ENCODE assay signal across 2 cellular contexts in the genomic region with DNA sequence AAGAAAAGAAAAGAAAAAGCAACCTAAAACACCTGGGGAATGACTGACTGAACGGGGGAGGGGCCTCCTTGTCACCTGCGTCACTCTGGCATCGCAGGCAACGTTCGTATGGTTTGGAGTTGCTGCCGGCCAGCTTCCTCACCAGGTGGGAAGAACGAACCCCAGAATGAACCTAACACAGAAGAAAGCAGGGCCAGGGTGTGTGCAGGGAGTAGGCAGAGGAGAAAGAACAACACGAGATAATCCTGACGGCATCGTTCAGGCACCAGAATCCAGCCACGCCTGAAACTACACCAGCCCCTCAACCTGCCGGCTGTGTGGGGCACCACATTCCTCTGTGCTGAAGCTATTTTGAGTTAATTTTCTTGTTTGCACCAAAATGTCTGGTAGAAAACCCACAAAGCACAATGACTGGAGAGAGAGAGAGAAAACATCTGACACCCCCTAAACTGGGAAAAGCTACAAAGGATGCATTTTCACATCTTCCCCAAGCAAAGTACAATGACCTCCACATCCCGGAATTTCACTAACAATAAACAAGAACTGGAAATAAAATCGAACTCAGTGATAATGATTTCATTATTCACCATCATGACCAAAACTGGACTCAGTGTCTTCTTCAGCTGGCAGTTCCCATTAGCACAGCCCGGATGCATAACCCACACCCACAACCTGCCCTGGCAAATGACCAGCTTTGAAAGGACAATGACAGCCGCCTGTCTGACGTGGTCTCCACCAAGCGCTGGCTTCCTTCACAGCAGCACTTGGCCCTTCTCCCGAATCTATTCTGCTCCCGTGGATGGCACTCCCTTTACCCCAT.
TF ChIP-seq lines count a peak whose summit lies in the region.

No MANE protein-coding gene starts in this region.

TF ChIP-seq in liver, 16 proteins besides CTCF, POLR2A, EP300 and RAD21:
- TF ChIP-seq, protein P1, sequence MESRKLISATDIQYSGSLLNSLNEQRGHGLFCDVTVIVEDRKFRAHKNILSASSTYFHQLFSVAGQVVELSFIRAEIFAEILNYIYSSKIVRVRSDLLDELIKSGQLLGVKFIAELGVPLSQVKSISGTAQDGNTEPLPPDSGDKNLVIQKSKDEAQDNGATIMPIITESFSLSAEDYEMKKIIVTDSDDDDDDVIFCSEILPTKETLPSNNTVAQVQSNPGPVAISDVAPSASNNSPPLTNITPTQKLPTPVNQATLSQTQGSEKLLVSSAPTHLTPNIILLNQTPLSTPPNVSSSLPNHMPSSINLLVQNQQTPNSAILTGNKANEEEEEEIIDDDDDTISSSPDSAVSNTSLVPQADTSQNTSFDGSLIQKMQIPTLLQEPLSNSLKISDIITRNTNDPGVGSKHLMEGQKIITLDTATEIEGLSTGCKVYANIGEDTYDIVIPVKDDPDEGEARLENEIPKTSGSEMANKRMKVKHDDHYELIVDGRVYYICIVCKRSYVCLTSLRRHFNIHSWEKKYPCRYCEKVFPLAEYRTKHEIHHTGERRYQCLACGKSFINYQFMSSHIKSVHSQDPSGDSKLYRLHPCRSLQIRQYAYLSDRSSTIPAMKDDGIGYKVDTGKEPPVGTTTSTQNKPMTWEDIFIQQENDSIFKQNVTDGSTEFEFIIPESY (IDR thresholded peaks at IDR 0.05) = no peak
- TF ChIP-seq HNF4A (conservative IDR thresholded peaks at IDR 0.05) (peak; percentile 34 to 41), HNF4G (IDR thresholded peaks at IDR 0.05) (no peak), EGR1 (IDR thresholded peaks at IDR 0.05; ENCODE audit: low read depth in 2 of 2) (no peak), YY1 (IDR thresholded peaks at IDR 0.05) (peak; percentile 31), RXRA (IDR thresholded peaks at IDR 0.05) (peak; percentile 66 to 85), GABPA (IDR thresholded peaks at IDR 0.05 in 1 of 2, conservative IDR thresholded peaks at IDR 0.05 in 1 of 2) (no peak), JUND (IDR thresholded peaks at IDR 0.05) (no peak), NR2F2 (IDR thresholded peaks at IDR 0.05) (no peak), SP1 (IDR thresholded peaks at IDR 0.05) (peak; percentile 34), FOXA2 (IDR thresholded peaks at IDR 0.05) (no peak), FOXA1 (IDR thresholded peaks at IDR 0.05) (no peak), TAF1 (conservative IDR thresholded peaks at IDR 0.05) (no peak)
- TF ChIP-seq, protein P2, sequence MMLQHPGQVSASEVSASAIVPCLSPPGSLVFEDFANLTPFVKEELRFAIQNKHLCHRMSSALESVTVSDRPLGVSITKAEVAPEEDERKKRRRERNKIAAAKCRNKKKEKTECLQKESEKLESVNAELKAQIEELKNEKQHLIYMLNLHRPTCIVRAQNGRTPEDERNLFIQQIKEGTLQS (IDR thresholded peaks at IDR 0.05) = no peak
- TF ChIP-seq, protein P3, sequence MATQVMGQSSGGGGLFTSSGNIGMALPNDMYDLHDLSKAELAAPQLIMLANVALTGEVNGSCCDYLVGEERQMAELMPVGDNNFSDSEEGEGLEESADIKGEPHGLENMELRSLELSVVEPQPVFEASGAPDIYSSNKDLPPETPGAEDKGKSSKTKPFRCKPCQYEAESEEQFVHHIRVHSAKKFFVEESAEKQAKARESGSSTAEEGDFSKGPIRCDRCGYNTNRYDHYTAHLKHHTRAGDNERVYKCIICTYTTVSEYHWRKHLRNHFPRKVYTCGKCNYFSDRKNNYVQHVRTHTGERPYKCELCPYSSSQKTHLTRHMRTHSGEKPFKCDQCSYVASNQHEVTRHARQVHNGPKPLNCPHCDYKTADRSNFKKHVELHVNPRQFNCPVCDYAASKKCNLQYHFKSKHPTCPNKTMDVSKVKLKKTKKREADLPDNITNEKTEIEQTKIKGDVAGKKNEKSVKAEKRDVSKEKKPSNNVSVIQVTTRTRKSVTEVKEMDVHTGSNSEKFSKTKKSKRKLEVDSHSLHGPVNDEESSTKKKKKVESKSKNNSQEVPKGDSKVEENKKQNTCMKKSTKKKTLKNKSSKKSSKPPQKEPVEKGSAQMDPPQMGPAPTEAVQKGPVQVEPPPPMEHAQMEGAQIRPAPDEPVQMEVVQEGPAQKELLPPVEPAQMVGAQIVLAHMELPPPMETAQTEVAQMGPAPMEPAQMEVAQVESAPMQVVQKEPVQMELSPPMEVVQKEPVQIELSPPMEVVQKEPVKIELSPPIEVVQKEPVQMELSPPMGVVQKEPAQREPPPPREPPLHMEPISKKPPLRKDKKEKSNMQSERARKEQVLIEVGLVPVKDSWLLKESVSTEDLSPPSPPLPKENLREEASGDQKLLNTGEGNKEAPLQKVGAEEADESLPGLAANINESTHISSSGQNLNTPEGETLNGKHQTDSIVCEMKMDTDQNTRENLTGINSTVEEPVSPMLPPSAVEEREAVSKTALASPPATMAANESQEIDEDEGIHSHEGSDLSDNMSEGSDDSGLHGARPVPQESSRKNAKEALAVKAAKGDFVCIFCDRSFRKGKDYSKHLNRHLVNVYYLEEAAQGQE (IDR thresholded peaks at IDR 0.05) = no peak
- TF ChIP-seq, protein P4, sequence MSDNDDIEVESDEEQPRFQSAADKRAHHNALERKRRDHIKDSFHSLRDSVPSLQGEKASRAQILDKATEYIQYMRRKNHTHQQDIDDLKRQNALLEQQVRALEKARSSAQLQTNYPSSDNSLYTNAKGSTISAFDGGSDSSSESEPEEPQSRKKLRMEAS (IDR thresholded peaks at IDR 0.05) = no peak

TF ChIP-seq in HepG2, 621 proteins besides CTCF, POLR2A, EP300 and RAD21:
- TF ChIP-seq SAFB2 (CRISPR knock-in tag; IDR thresholded peaks at IDR 0.05; ENCODE audit: borderline replicate concordance, low read depth) = no peak
- no peak for TF ChIP-seq SRF (IDR thresholded peaks at IDR 0.05; ENCODE audit: low read depth, low read length)
- TF ChIP-seq, protein P5, sequence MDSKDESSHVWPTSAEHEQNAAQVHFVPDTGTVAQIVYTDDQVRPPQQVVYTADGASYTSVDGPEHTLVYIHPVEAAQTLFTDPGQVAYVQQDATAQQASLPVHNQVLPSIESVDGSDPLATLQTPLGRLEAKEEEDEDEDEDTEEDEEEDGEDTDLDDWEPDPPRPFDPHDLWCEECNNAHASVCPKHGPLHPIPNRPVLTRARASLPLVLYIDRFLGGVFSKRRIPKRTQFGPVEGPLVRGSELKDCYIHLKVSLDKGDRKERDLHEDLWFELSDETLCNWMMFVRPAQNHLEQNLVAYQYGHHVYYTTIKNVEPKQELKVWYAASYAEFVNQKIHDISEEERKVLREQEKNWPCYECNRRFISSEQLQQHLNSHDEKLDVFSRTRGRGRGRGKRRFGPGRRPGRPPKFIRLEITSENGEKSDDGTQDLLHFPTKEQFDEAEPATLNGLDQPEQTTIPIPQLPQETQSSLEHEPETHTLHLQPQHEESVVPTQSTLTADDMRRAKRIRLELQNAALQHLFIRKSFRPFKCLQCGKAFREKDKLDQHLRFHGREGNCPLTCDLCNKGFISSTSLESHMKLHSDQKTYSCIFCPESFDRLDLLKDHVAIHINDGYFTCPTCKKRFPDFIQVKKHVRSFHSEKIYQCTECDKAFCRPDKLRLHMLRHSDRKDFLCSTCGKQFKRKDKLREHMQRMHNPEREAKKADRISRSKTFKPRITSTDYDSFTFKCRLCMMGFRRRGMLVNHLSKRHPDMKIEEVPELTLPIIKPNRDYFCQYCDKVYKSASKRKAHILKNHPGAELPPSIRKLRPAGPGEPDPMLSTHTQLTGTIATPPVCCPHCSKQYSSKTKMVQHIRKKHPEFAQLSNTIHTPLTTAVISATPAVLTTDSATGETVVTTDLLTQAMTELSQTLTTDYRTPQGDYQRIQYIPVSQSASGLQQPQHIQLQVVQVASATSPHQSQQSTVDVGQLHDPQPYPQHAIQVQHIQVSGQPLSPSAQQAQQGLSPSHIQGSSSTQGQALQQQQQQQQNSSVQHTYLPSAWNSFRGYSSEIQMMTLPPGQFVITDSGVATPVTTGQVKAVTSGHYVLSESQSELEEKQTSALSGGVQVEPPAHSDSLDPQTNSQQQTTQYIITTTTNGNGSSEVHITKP (CRISPR knock-in tag; IDR thresholded peaks at IDR 0.05; ENCODE audit: low read depth) = no peak
- TF ChIP-seq ZKSCAN8 (CRISPR knock-in tag; IDR thresholded peaks at IDR 0.05; ENCODE audit: borderline replicate concordance) = no peak
- TF ChIP-seq KDM1A (CRISPR knock-in tag; IDR thresholded peaks at IDR 0.05) = no peak
- TF ChIP-seq, protein P6, sequence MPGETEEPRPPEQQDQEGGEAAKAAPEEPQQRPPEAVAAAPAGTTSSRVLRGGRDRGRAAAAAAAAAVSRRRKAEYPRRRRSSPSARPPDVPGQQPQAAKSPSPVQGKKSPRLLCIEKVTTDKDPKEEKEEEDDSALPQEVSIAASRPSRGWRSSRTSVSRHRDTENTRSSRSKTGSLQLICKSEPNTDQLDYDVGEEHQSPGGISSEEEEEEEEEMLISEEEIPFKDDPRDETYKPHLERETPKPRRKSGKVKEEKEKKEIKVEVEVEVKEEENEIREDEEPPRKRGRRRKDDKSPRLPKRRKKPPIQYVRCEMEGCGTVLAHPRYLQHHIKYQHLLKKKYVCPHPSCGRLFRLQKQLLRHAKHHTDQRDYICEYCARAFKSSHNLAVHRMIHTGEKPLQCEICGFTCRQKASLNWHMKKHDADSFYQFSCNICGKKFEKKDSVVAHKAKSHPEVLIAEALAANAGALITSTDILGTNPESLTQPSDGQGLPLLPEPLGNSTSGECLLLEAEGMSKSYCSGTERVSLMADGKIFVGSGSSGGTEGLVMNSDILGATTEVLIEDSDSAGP (CRISPR knock-in tag; IDR thresholded peaks at IDR 0.05; ENCODE audit: borderline replicate concordance) = no peak
- TF ChIP-seq MEIS1 (CRISPR knock-in tag; IDR thresholded peaks at IDR 0.05; ENCODE audit: borderline replicate concordance) = no peak
